Comparison of ENCODE assay signal across 11 cellular contexts in genomic region chr16:81492965-81493754, GRCh38. TPM values are rescaled to one million over a fixed set of nuclear protein-coding genes. Genes with fewer than 3 reads are reported as not detected.
DNase-seq lines count a peak whose midpoint lies in the region; ATAC-seq and TF ChIP-seq lines count a peak whose summit lies in the region.
"Had no signal": no experiment of that assay in that cellular context is flagged by ENCODE, and none has a peak within 500 bp of the region (broad histone marks: within the 10 kb centered on the region; RNA-seq: fewer than 3 reads in every experiment).

No MANE protein-coding gene starts in this region.

- whole genome bisulfite sequencing in esophagus squamous epithelium, 2 donors = 51 to 60% methylated on average over 20 to 29 of the region's 29 CpGs
- WGBS in neuronal stem cell (ENCODE audit: extremely low coverage in 2 of 2, insufficient read length in 2 of 2, insufficient replicate concordance in 1 of 2), 2 donors = no CpG with 5 or more reads among the region's 29 CpGs

- TF ChIP-seq POLR2A in esophagus squamous epithelium (IDR thresholded peaks at IDR 0.05) = no peak

- H3K27me3 ChIP-seq in A673 (replicated peaks; ENCODE audit: insufficient read depth, low read depth, low read length, poor library complexity) (no peaks in the 10 kb centered on the region), PC-9 (ENCODE audit: insufficient read depth, low read depth) (no peaks in the 10 kb centered on the region), esophagus squamous epithelium (no peaks in the 10 kb centered on the region), neuronal stem cell (ENCODE audit: control insufficient read depth in 3 of 3, insufficient read depth in 3 of 3, low read depth in 1 of 3, low read length in 3 of 3) (no peaks in the 10 kb centered on the region)

- TF ChIP-seq CTCF in A673 (conservative IDR thresholded peaks at IDR 0.05; ENCODE audit: low read depth, low read length) (no peak), PC-9 (conservative IDR thresholded peaks at IDR 0.05) (no peak), esophagus squamous epithelium (IDR thresholded peaks at IDR 0.05) (no peak)

- peak overlapping the region; percentile 54 for H2BK15ac ChIP-seq in neuronal stem cell (ENCODE audit: low read length)

- ATAC-seq in HG02623 (IDR thresholded peaks at IDR 0.05; ENCODE audit: unreplicated experiment) = no peak

- H2BK5ac ChIP-seq in neuronal stem cell (ENCODE audit: low read length) = peak overlapping the region; percentile 59

- H3K9me2 ChIP-seq in PC-9 (ENCODE audit: insufficient read depth) = no peaks in the 10 kb centered on the region

- H2AK5ac ChIP-seq in neuronal stem cell (ENCODE audit: low read depth, low read length) = peak overlapping the region; percentile 96

- peak overlapping the region; percentile 75 for H3K9ac ChIP-seq in neuronal stem cell (ENCODE audit: low read depth, low read length, poor library complexity)

- H4K8ac ChIP-seq in neuronal stem cell (ENCODE audit: low read depth, low read length) = no peak overlapping the region

- 0 out of 2 replicates have a peak, but pooled peaks cover 5% of the 10 kb centered on the region for H4K20me1 ChIP-seq in PC-9 (ENCODE audit: insufficient read depth)

- peak overlapping the region; percentile 52 for H2BK12ac ChIP-seq in neuronal stem cell (ENCODE audit: low read length)

- peaks cover 52% of the 10 kb centered on the region for H3F3A ChIP-seq in PC-9 (ENCODE audit: insufficient read depth, low read depth)

- BruUV-seq in A673 (replicated peaks; lab: Mats Ljungman, UMichigan) (no TSS peak), PC-9 (replicated peaks; lab: Mats Ljungman, UMichigan) (TSS peak; percentile 51)

- H2AFZ ChIP-seq in PC-9 = no peak overlapping the region
- peak overlapping the region; percentile 78 for H2AFZ ChIP-seq in neuronal stem cell (ENCODE audit: low read length)

- H3K14ac ChIP-seq in neuronal stem cell (ENCODE audit: low read length) = peak overlapping the region; percentile 91

- H3K23ac ChIP-seq in neuronal stem cell (ENCODE audit: low read depth, low read length, poor library complexity) = peak overlapping the region; percentile 51

- peak overlapping the region; percentile 37 for H3K27ac ChIP-seq in A673 (ENCODE audit: low read depth, low read length, poor library complexity, severe bottlenecking)
- peak overlapping the region; percentile 91 for H3K27ac ChIP-seq in PC-9
- peak overlapping the region; percentile 88 to 96 (median 92) for H3K27ac ChIP-seq in esophagus squamous epithelium
- H3K27ac ChIP-seq in neuronal stem cell (replicated peaks; ENCODE audit: low read length) = no peak overlapping the region

- peak overlapping the region; percentile 47 for H3K4ac ChIP-seq in neuronal stem cell (ENCODE audit: low read length)

- CTCF ChIA-PET in A673 (lab: Charles Lee) = no interaction called here
- CTCF ChIA-PET in PC-9 (lab: Charles Lee) = interaction anchor here (0.8 kb wide), 1 partner anchor 33 kb away, joined by 3 read pairs; no protein-coding TSS in a partner anchor

- H3K9me3 ChIP-seq in A673 (ENCODE audit: low read depth, low read length, poor library complexity, severe bottlenecking) (no peaks in the 10 kb centered on the region), PC-9 (ENCODE audit: insufficient read depth, low read depth) (no peaks in the 10 kb centered on the region), esophagus squamous epithelium (no peaks in the 10 kb centered on the region), neuronal stem cell (replicated peaks in 1 of 2; ENCODE audit: control insufficient read depth in 2 of 2, insufficient read depth in 1 of 2, low read depth in 1 of 2, low read length in 2 of 2) (no peaks in the 10 kb centered on the region)

- peak overlapping the region; percentile 62 for H4K91ac ChIP-seq in neuronal stem cell (ENCODE audit: low read depth, low read length, poor library complexity)

- POLR2A ChIA-PET in A673 (lab: Charles Lee; ENCODE audit: low non-redundant PET) (no interaction called here), PC-9 (lab: Charles Lee; ENCODE audit: unreplicated experiment) (interaction anchor here (0.6 to 1.0 kb wide), 5 partner anchors 12 to 374 kb away, joined by 3 to 4 read pairs (median 3); partner anchors contain the start of gene GAN)

- intact Hi-C loops in A673 (cut with micrococcal nuclease; ENCODE audit: unreplicated experiment) = no loop called here
- intact Hi-C loops in PC-9 (cut with micrococcal nuclease; ENCODE audit: unreplicated experiment) = loop anchor here (1.0 to 5.0 kb wide), 6 partner anchors 30 to 104 kb away; no protein-coding TSS in a partner anchor
- intact Hi-C loops in esophagus squamous epithelium (cut with DNase I) = no loop called here

- no peak for DNase-seq in A673 (ENCODE audit: low spot score)
- peak; percentile 39 to 86 for DNase-seq in PC-9
- DNase-seq in esophagus squamous epithelium (lab: John Stamatoyannopoulos, UW) = no peak
- no peak for DNase-seq in neuronal stem cell (ENCODE audit: low spot score)
- DNase-seq in NCI-H146 (lab: John Stamatoyannopoulos, UW) = no peak
- no peak for DNase-seq in HUDEP-2 (lab: John Stamatoyannopoulos, UW; ENCODE audit: unreplicated experiment in 76 of 76)
- DNase-seq in T1000 (lab: John Stamatoyannopoulos, UW) = no peak
- DNase-seq: activated gamma-delta T cell; AML-193; effector CD8-positive, alpha-beta T cell had no signal

- H3K18ac ChIP-seq in neuronal stem cell (ENCODE audit: low read length) = peak overlapping the region; percentile 78

- H3K36me3 ChIP-seq in A673 (ENCODE audit: insufficient read depth, low read length, poor library complexity, severe bottlenecking) = no peaks in the 10 kb centered on the region
- no peaks in the 10 kb centered on the region for H3K36me3 ChIP-seq in PC-9 (ENCODE audit: low read depth)
- no peaks in the 10 kb centered on the region for H3K36me3 ChIP-seq in esophagus squamous epithelium
- H3K36me3 ChIP-seq in neuronal stem cell (replicated peaks in 1 of 2; ENCODE audit: control insufficient read depth in 2 of 2, insufficient read depth in 2 of 2, low read length in 2 of 2) = peaks cover 0 to 2% of the 10 kb centered on the region in 2 donors

- peak overlapping the region; percentile 72 for H3K4me2 ChIP-seq in PC-9
- H3K4me2 ChIP-seq in neuronal stem cell (ENCODE audit: insufficient read depth, low read length, poor library complexity, severe bottlenecking) = no peak overlapping the region

- H2BK120ac ChIP-seq in neuronal stem cell (ENCODE audit: low read depth, low read length) = no peak overlapping the region

- H3K79me2 ChIP-seq in PC-9 (ENCODE audit: low read depth) = peaks cover 92% of the 10 kb centered on the region

- no peak overlapping the region for H3K4me3 ChIP-seq in A673 (ENCODE audit: low read depth, low read length, poor library complexity, severe bottlenecking)
- H3K4me3 ChIP-seq in PC-9 = peak overlapping the region; percentile 28; the same call in 1 of the 2 replicates
- no peak overlapping the region for H3K4me3 ChIP-seq in esophagus squamous epithelium
- H3K4me3 ChIP-seq in neuronal stem cell (ENCODE audit: low read length in 2 of 2) = no peak overlapping the region

- peaks cover 22% of the 10 kb centered on the region for H3K4me1 ChIP-seq in A673 (ENCODE audit: insufficient read depth, low read length, poor library complexity, severe bottlenecking)
- peaks cover 42% of the 10 kb centered on the region for H3K4me1 ChIP-seq in PC-9 (replicated peaks; ENCODE audit: insufficient read depth)
- peaks cover 55 to 100% (median 85%) of the 10 kb centered on the region in 3 donors for H3K4me1 ChIP-seq in esophagus squamous epithelium
- peaks cover 18 to 30% of the 10 kb centered on the region in 2 donors for H3K4me1 ChIP-seq in neuronal stem cell (ENCODE audit: control insufficient read depth in 2 of 2, insufficient read depth in 1 of 2, low read depth in 1 of 2, low read length in 2 of 2)

- H3K79me1 ChIP-seq in neuronal stem cell (ENCODE audit: low read depth, low read length) = peaks cover 13% of the 10 kb centered on the region

RNA-seq across cellular contexts. Expression of gene CMIP, which starts 48.6 kb away (rescaled TPM):
- total RNA-seq in A673 (2021) (24.7 and 25.5 TPM in 2 replicates), PC-9 (2021) (92.1 and 96.6 TPM in 2 replicates), esophagus squamous epithelium (10 to 100 TPM; 17.1 to 60.5 (median 39.7) TPM)
- 29.4 TPM for polyA plus RNA-seq in neuronal stem cell (2013, experiment 1 of 2)
- 31.2 TPM for polyA plus RNA-seq in neuronal stem cell (2013, experiment 2 of 2)

Comparison
In these comparisons a context has a peak if more than half of its experiments do, and no peak if none do; other contexts are left out.
1. DNase-seq: peak in PC-9 (2 of 2); none in A673 (single experiment), esophagus squamous epithelium (single experiment), neuronal stem cell (single experiment), NCI-H146 (single experiment), HUDEP-2 (0 of 76) and T1000 (single experiment).